In the genomic region with DNA sequence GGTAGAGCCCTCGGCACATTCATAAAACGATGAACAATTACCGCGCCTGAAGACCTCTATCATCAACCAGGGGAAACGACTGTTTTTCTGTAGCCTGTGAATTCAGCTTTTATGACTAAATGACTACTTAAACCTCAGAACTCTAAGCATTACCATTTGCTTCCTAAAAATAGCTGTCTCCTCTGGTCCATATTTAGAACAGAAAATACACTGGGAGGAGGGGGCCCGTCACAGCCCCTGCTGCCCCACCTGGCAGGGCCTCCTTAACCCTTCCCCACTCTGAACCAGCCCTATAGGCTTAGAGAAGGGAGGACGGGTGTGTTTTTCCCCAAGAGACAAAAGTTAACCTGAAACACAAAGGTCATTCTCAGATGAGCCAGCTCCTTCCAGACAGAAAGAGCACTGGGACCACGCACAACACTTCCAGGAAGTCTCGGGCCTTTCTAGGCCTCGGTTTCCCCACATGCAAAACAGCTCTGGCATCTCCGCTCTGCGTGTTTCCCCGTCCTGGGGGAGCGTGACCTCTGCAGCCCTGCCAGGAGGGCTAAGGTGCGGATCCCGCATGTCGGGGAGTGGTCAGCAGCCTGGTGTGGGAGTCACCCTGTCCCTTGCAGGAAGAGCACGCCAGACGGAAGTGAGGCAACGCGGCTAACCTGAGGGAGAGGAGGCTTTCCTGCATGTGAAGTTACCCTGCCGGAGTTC, we compare ENCODE assay signal across 20 cellular contexts.
DNase-seq lines count a peak whose midpoint lies in the region; ATAC-seq, FAIRE-seq and TF ChIP-seq lines count a peak whose summit lies in the region.
"Had no signal": no experiment of that assay in that cellular context is flagged by ENCODE, and none has a peak within 500 bp of the region (broad histone marks: within the 10 kb centered on the region; RNA-seq: fewer than 3 reads in every experiment).

No MANE protein-coding gene starts in this region.

- H3K27me3 ChIP-seq in right lobe of liver, result no peaks in the 10 kb centered on the region
- peaks cover 25 to 97% of the 10 kb centered on the region in 2 experiments for H3K27me3 ChIP-seq in HepG2 (ENCODE audit: control insufficient read depth in 1 of 2, insufficient read depth in 2 of 2, low read length in 2 of 2)
- H3K27me3 ChIP-seq in pancreas, result no peaks in the 10 kb centered on the region
- H3K27me3 ChIP-seq in vagina, result no peaks in the 10 kb centered on the region
- H3K27me3 ChIP-seq: hepatocyte had no signal

- POLR2A ChIA-PET in HepG2 (lab: Yijun Ruan, JAX), result no interaction called here

- TF ChIP-seq CTCF in right lobe of liver (IDR thresholded peaks at IDR 0.05) (no peak), HepG2 (CRISPR knock-in tag; IDR thresholded peaks at IDR 0.05) (no peak), endothelial cell (IDR thresholded peaks at IDR 0.05; ENCODE audit: unreplicated experiment) (no peak), pancreas (IDR thresholded peaks at IDR 0.05) (no peak), vagina (IDR thresholded peaks at IDR 0.05) (no peak)

- H3K9ac ChIP-seq in HepG2 (ENCODE audit: insufficient read depth, low read depth, low read length), result no peak overlapping the region
- H3K9ac ChIP-seq: KMS-11, parathyroid adenoma had no signal

- H3K9me3 Mint-ChIP-seq in endothelial cell (ENCODE audit: unreplicated experiment), result no peaks in the 10 kb centered on the region

- H3K4me2 ChIP-seq in HepG2 (ENCODE audit: low read depth, low read length), result no peak overlapping the region
- H3K4me2 ChIP-seq: KMS-11 had no signal

- H3K27ac Mint-ChIP-seq in endothelial cell (ENCODE audit: unreplicated experiment), result no peak overlapping the region
- H3K27ac Mint-ChIP-seq: activated CD4-positive, alpha-beta T cell treated with anti-CD3 and anti-CD28 coated beads for 36 hours had no signal

- in situ Hi-C loops in HepG2 (cut with HindIII; ENCODE audit: extremely low pct_ligation_motif_present, low pct_unique_long_range_greater_than_20kb), result no loop called here

- H3K79me2 ChIP-seq in HepG2 (ENCODE audit: insufficient read depth, low read length), result no peaks in the 10 kb centered on the region
- H3K79me2 ChIP-seq: hepatocyte, parathyroid adenoma had no signal

- WGBS in right lobe of liver (ENCODE audit: insufficient coverage, low coverage, low lambda C conversion rate, missing lambda C conversion rate), result 68% methylated on average over 10 of the region's 22 CpGs
- WGBS in HepG2 (ENCODE audit: low lambda C conversion rate), result 26% methylated on average over 21 of the region's 22 CpGs
- 68 to 77% methylated on average over 22 of the region's 22 CpGs for WGBS in pancreas, 2 donors

- CTCF ChIA-PET in HepG2 (lab: Yijun Ruan, JAX; ENCODE audit: low intra/inter-chr PET ratio, low total read pairs), result no interaction called here

- TF ChIP-seq POLR2A in right lobe of liver (IDR thresholded peaks at IDR 0.05), result no peak
- TF ChIP-seq POLR2A in HepG2 (IDR thresholded peaks at IDR 0.05; ENCODE audit: insufficient read depth in 1 of 2, low read depth in 2 of 2, low read length in 2 of 2), result no peak
- TF ChIP-seq POLR2A in vagina (IDR thresholded peaks at IDR 0.05), result no peak

- no peak overlapping the region for H2AFZ ChIP-seq in HepG2 (ENCODE audit: low read length)
- H2AFZ ChIP-seq: hepatocyte, parathyroid adenoma had no signal

- H3K36me3 ChIP-seq in right lobe of liver (no peaks in the 10 kb centered on the region), HepG2 (replicated peaks in 1 of 2; ENCODE audit: control insufficient read depth in 1 of 2, insufficient read depth in 2 of 2, low read length in 2 of 2) (no peaks in the 10 kb centered on the region), pancreas (no peaks in the 10 kb centered on the region), vagina (no peaks in the 10 kb centered on the region)
- H3K36me3 ChIP-seq: SJCRH30, spleen had no signal

- ATAC-seq in right lobe of liver (no peak), HepG2 (no peak), pancreas (no peak), GM21526 (IDR thresholded peaks at IDR 0.05; ENCODE audit: low FRiP score, unreplicated experiment) (no peak)
- ATAC-seq: activated CD4-positive, alpha-beta T cell treated with anti-CD3 and anti-CD28 coated beads for 36 hours; mucosa of descending colon had no signal

- H3K4me1 Mint-ChIP-seq in endothelial cell (ENCODE audit: unreplicated experiment), result no peaks in the 10 kb centered on the region
- H3K4me1 Mint-ChIP-seq: activated CD4-positive, alpha-beta T cell treated with anti-CD3 and anti-CD28 coated beads for 36 hours had no signal

- TF ChIP-seq EP300 in HepG2 (IDR thresholded peaks at IDR 0.05; ENCODE audit: low read depth in 2 of 2, low read length in 2 of 2), result no peak
- TF ChIP-seq EP300 in HepG2 (CRISPR knock-in tag; IDR thresholded peaks at IDR 0.05; ENCODE audit: borderline replicate concordance), result no peak

- peak in 2 of 3 donors; percentile 28 to 36 for DNase-seq in right lobe of liver
- DNase-seq in HepG2 (ENCODE audit: low spot score), result no peak
- peak; percentile 1 for DNase-seq in endothelial cell (ENCODE audit: low spot score)
- DNase-seq in pancreas, result peak in 4 of 6 donors; percentile 5 to 44 (median 16)
- DNase-seq in vagina (ENCODE audit: extremely low spot score in 2 of 2), result peak; percentile 49 to 91
- DNase-seq in T1000 (lab: John Stamatoyannopoulos, UW), result no peak
- DNase-seq in activated CD4-positive, alpha-beta T cell treated with anti-CD3 and anti-CD28 coated beads, Interleukin-2, amount 50 U/mL, for 48 hours, result no peak
- DNase-seq: activated CD4-positive, alpha-beta T cell treated with anti-CD3 and anti-CD28 coated beads for 36 hours; caudate nucleus; effector CD8-positive, alpha-beta T cell; EL; mucosa of descending colon; SJCRH30; stimulated activated naive CD4-positive, alpha-beta T cell had no signal

- H3K36me3 Mint-ChIP-seq in endothelial cell (ENCODE audit: low read depth, unreplicated experiment), result no peaks in the 10 kb centered on the region

- no peaks in the 10 kb centered on the region; the same call in 1 of the 2 replicates for H4K20me1 ChIP-seq in HepG2 (ENCODE audit: insufficient read depth, low read length)

- FAIRE-seq in HepG2 (lab: Jason Lieb, UNC) (no peak), pancreas (lab: Jason Lieb, UNC) (no peak)

- no TSS peak for BruUV-seq in HepG2 (replicated peaks; lab: Mats Ljungman, UMichigan)

- no peak overlapping the region for H3K4me3 Mint-ChIP-seq in endothelial cell (ENCODE audit: unreplicated experiment)
- H3K4me3 Mint-ChIP-seq: activated CD4-positive, alpha-beta T cell treated with anti-CD3 and anti-CD28 coated beads for 36 hours had no signal

- H3K4me3 ChIP-seq in right lobe of liver (no peak overlapping the region), HepG2 (replicated peaks in 1 of 3; ENCODE audit: insufficient read depth in 1 of 3, low read depth in 2 of 3, low read length in 3 of 3) (no peak overlapping the region), pancreas (no peak overlapping the region), vagina (no peak overlapping the region)
- H3K4me3 ChIP-seq: hepatocyte, mucosa of descending colon, SJCRH30, spleen had no signal

- H3K27me3 Mint-ChIP-seq in endothelial cell (ENCODE audit: unreplicated experiment), result peaks cover 6% of the 10 kb centered on the region
- H3K27me3 Mint-ChIP-seq: activated CD4-positive, alpha-beta T cell treated with anti-CD3 and anti-CD28 coated beads for 36 hours had no signal

- H3K9me3 ChIP-seq in right lobe of liver (no peaks in the 10 kb centered on the region), HepG2 (ENCODE audit: low read length) (no peaks in the 10 kb centered on the region; the same call in none of the 2 replicates), pancreas (no peaks in the 10 kb centered on the region), vagina (no peaks in the 10 kb centered on the region)
- H3K9me3 ChIP-seq: mucosa of descending colon, SJCRH30 had no signal

- H3K27ac ChIP-seq in right lobe of liver (no peak overlapping the region), HepG2 (ENCODE audit: extremely low read length, insufficient read depth, low read length) (no peak overlapping the region), pancreas (no peak overlapping the region), vagina (no peak overlapping the region)
- H3K27ac ChIP-seq: hepatocyte, HL-60, KMS-11, parathyroid adenoma, SJCRH30, spleen had no signal

- no peak for TF ChIP-seq RAD21 in HepG2 (CRISPR knock-in tag; IDR thresholded peaks at IDR 0.05)

- intact Hi-C loops in right lobe of liver (cut with DNase I) (no loop called here), HepG2 (cut with micrococcal nuclease; ENCODE audit: unreplicated experiment) (no loop called here), pancreas (cut with DNase I) (no loop called here), vagina (cut with DNase I) (no loop called here)

- no peaks in the 10 kb centered on the region for H3K4me1 ChIP-seq in right lobe of liver
- H3K4me1 ChIP-seq in HepG2 (ENCODE audit: insufficient read depth, low read length), result no peaks in the 10 kb centered on the region
- H3K4me1 ChIP-seq in pancreas, result no peaks in the 10 kb centered on the region
- H3K4me1 ChIP-seq in vagina, result no peaks in the 10 kb centered on the region
- H3K4me1 ChIP-seq: parathyroid adenoma, SJCRH30 had no signal

Comparison
In these comparisons a context has a peak if more than half of its experiments do, and no peak if none do; other contexts are left out.
1. DNase-seq: peak in right lobe of liver (2 of 3), endothelial cell (single experiment), pancreas (4 of 6) and vagina (2 of 2); none in HepG2 (single experiment), T1000 (single experiment) and activated CD4-positive, alpha-beta T cell treated with anti-CD3 and anti-CD28 coated beads, Interleukin-2, amount 50 U/mL, for 48 hours (0 of 2).